Comparison of ENCODE assay signal across 8 cellular contexts in the genomic region with DNA sequence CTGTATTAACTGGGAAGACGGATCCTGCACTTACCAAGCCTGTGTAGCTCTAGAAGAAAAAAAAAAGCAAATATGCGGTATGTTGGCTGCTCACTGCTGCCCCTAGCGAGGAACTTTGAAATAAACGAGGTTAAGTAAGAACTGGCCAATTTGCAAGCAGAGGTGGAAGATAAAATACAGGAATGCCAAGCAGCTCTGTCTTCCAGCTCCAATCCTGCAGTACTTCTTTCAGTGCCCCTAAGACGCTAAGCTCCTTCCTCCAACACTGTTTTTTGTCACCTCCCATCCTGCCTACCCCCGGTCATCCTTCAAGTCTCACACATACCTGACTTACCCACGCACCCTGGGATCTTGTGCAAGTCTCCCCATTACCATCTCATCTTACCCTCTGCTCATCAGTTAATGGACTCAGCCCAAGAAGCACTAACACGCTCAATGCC. TPM values are rescaled to one million over a fixed set of nuclear protein-coding genes. Genes with fewer than 3 reads are reported as not detected.
A peak's percentile ranks its signal among the peaks of the same experiment; 100 is the strongest.
DNase-seq lines count a peak whose midpoint lies in the region; ATAC-seq and TF ChIP-seq lines count a peak whose summit lies in the region.

No MANE protein-coding gene starts in this region.

- TF ChIP-seq POLR2A in NB4 (IDR thresholded peaks at IDR 0.05; ENCODE audit: extremely low read depth, insufficient read length) (no peak), uterus (IDR thresholded peaks at IDR 0.05) (no peak)

- POLR2A ChIA-PET in GM10248 (lab: Yijun Ruan, JAX), result interaction anchor here (0.7 kb wide), 1 partner anchor 905 kb away, joined by 3 read pairs; no protein-coding TSS in a partner anchor

- H3K27ac ChIP-seq in left ventricle myocardium inferior (replicated peaks) (peak overlapping the region; percentile 97), uterus (peak overlapping the region; percentile 89 to 97)

- no peaks in the 10 kb centered on the region for H3K36me3 ChIP-seq in left ventricle myocardium inferior
- H3K36me3 ChIP-seq in uterus, result no peaks in the 10 kb centered on the region

- intact Hi-C loops in left ventricle myocardium inferior (cut with micrococcal nuclease), result no loop called here
- intact Hi-C loops in posterior cingulate gyrus (cut with DNase I), result loop anchor here (5.0 to 10.0 kb wide), 2 partner anchors 67 to 645 kb away; a partner anchor contains a TSS
- intact Hi-C loops in uterus (cut with DNase I; ENCODE audit: low total_unique reads), result no loop called here

- H3K9me3 ChIP-seq in left ventricle myocardium inferior (replicated peaks) (no peaks in the 10 kb centered on the region), uterus (no peaks in the 10 kb centered on the region)

- DNase-seq in GM10248 (ENCODE audit: extremely low spot score) (peak; percentile 59), NB4 (ENCODE audit: low read depth) (peak; percentile 88), SKM-1 treated with dmso at 0.1 percent for 144 hours (lab: John Stamatoyannopoulos, UW; ENCODE audit: unreplicated experiment) (peak; percentile 62), amniotic stem cell (lab: John Stamatoyannopoulos, UW) (peak; percentile 64), left ventricle myocardium inferior (peak; percentile 38), posterior cingulate gyrus (peak in 7 of 10 donors; percentile 29 to 84 (median 62)), uterus (peak; percentile 70 to 88)

- H3K27me3 ChIP-seq in left ventricle myocardium inferior (ENCODE audit: low read depth) (no peaks in the 10 kb centered on the region), uterus (no peaks in the 10 kb centered on the region)

- peaks cover 39% of the 10 kb centered on the region for H3K4me1 ChIP-seq in left ventricle myocardium inferior
- H3K4me1 ChIP-seq in uterus, result peaks cover 0 to 6% of the 10 kb centered on the region in 2 donors

- peak overlapping the region; percentile 82 for H3K4me3 ChIP-seq in NB4 (ENCODE audit: low read depth, low read length)
- peak overlapping the region; percentile 94 for H3K4me3 ChIP-seq in left ventricle myocardium inferior
- peak overlapping the region; percentile 58 to 66 for H3K4me3 ChIP-seq in uterus

- ATAC-seq in GM19452 (IDR thresholded peaks at IDR 0.05; ENCODE audit: unreplicated experiment), result no peak

- CTCF ChIA-PET in GM10248 (lab: Yijun Ruan, JAX), result interaction anchor here (0.6 to 5.3 kb wide), 24 partner anchors 9 to 1790 kb away, joined by 3 to 51 read pairs (median 5); a partner anchor contains a TSS

- TF ChIP-seq CTCF in GM10248 (IDR thresholded peaks at IDR 0.05; ENCODE audit: control extremely low read depth, extremely low read depth, low read depth, missing control alignments) (peak; percentile 76), NB4 (IDR thresholded peaks at IDR 0.05; ENCODE audit: low read depth, low read length) (peak; percentile 69), left ventricle myocardium inferior (IDR thresholded peaks at IDR 0.05; ENCODE audit: borderline replicate concordance) (peak; percentile 88), uterus (IDR thresholded peaks at IDR 0.05) (peak; percentile 72 to 90 (median 75))

RNA-seq across cellular contexts. Expression of a gene that starts 0.8 kb away (rescaled TPM):
- total RNA-seq in left ventricle myocardium inferior (1.7 TPM), uterus (10 to 100 TPM in 1 of 4 donors, 1 to 10 TPM in 2, not detected in 1; 2.4 to 22.1 (median 7.7) TPM)

RNA-seq across cellular contexts. Expression of a gene that starts 26.4 kb away (rescaled TPM):
- 69.2 TPM for total RNA-seq in left ventricle myocardium inferior
- total RNA-seq in uterus, result 10 to 100 TPM; 20.0 to 58.4 (median 45.0) TPM

Comparison
In these comparisons a context has a peak if more than half of its experiments do, and no peak if none do; other contexts are left out.
1. DNase-seq: peak in every context shown above with its lines; median percentile 88 in NB4; 79 in uterus; 64 in amniotic stem cell; 62 in SKM-1 treated with dmso at 0.1 percent for 144 hours; 62 in posterior cingulate gyrus; 59 in GM10248; 38 in left ventricle myocardium inferior.